ENCODE assay signal across 18 cellular contexts in genomic region chr4:145565328-145565727, GRCh38. TPM values are rescaled to one million over a fixed set of nuclear protein-coding genes. Genes with fewer than 3 reads are reported as not detected.
DNase-seq lines count a peak whose midpoint lies in the region; ATAC-seq and TF ChIP-seq lines count a peak whose summit lies in the region.
"Had no signal": no experiment of that assay in that cellular context is flagged by ENCODE, and none has a peak within 500 bp of the region (broad histone marks: within the 10 kb centered on the region; RNA-seq: fewer than 3 reads in every experiment).

No MANE protein-coding gene starts in this region.

- DNase-seq in fibroblast of peridontal ligament (ENCODE audit: extremely low read depth) = peak; percentile 65
- no peak for DNase-seq in kidney glomerular epithelial cell (lab: John Stamatoyannopoulos, UW)
- DNase-seq in GM13976 (ENCODE audit: low spot score) = no peak
- DNase-seq in mucosa of gallbladder (ENCODE audit: low spot score) = no peak
- no peak for DNase-seq in mesenteric fat pad (ENCODE audit: low spot score)
- DNase-seq: activated CD4-positive, alpha-beta T cell treated with anti-CD3 and anti-CD28 coated beads for 1 hour; activated effector memory CD4-positive, alpha-beta T cell treated with Interleukin-2 at 50 U/mL for 16 hours; anterior cingulate cortex; cerebellar nuclear complex; DMS153; left lung; NCI-H2029 treated with DMSO at 0.1 percent for 48 hours; stimulated activated CD4-positive, alpha-beta T cell treated with anti-CD3 and anti-CD28 coated beads, Interleukin-4, amount 100 ng/mL, for 1 hour; stimulated activated CD8-positive, alpha-beta memory T cell treated with anti-CD3 and anti-CD28 coated beads, Interleukin-4, amount 100 ng/mL, for 48 hours; T1000 had no signal

- ATAC-seq in GM18498 (IDR thresholded peaks at IDR 0.05; ENCODE audit: unreplicated experiment) (peak; percentile 67), GM21529 (IDR thresholded peaks at IDR 0.05; ENCODE audit: unreplicated experiment) (peak; percentile 62), HG03469 (IDR thresholded peaks at IDR 0.05; ENCODE audit: unreplicated experiment) (peak; percentile 50)
- ATAC-seq: left lung had no signal

- no peak for TF ChIP-seq CTCF in GM13976 (IDR thresholded peaks at IDR 0.05; ENCODE audit: borderline replicate concordance, control extremely low read depth, extremely low read depth, insufficient read depth, missing control alignments)

- in situ Hi-C loops in GM13976 (cut with MboI; ENCODE audit: low sequenced_read_pairs, unreplicated experiment) = loop anchor here (25.0 kb wide), 1 partner anchor 328 kb away; no protein-coding TSS in a partner anchor

RNA-seq across cellular contexts. Expression of gene MMAA, which starts 53.9 kb away (rescaled TPM):
- total RNA-seq in mucosa of gallbladder (17.3 TPM), mesenteric fat pad (7.5 TPM)
